In genomic region chr21:36747114-36747814, GRCh38 we compare ENCODE assay signal across 9 cellular contexts. TPM values are rescaled to one million over a fixed set of nuclear protein-coding genes. Genes with fewer than 3 reads are reported as not detected.
A peak's percentile ranks its signal among the peaks of the same experiment; 100 is the strongest.
DNase-seq lines count a peak whose midpoint lies in the region; ATAC-seq and TF ChIP-seq lines count a peak whose summit lies in the region.
"Had no signal": no experiment of that assay in that cellular context is flagged by ENCODE, and none has a peak within 500 bp of the region (broad histone marks: within the 10 kb centered on the region; RNA-seq: fewer than 3 reads in every experiment).

No MANE protein-coding gene starts in this region.

- ATAC-seq in CD4-positive, CD25-positive, alpha-beta regulatory T cell (ENCODE audit: low read depth in 2 of 2), result no peak
- no peak for ATAC-seq in HG02642 (IDR thresholded peaks at IDR 0.05; ENCODE audit: poor library complexity, unreplicated experiment)
- ATAC-seq: sciatic nerve had no signal

- H3K4me3 ChIP-seq in CD4-positive, CD25-positive, alpha-beta regulatory T cell (ENCODE audit: low read depth, low read length), result no peak overlapping the region
- H3K4me3 ChIP-seq in NB4 (ENCODE audit: low read depth, low read length), result no peak overlapping the region
- H3K4me3 ChIP-seq in esophagus (ENCODE audit: low read depth in 1 of 2, low read length in 2 of 2), result peak overlapping the region; percentile 4 to 46

- no peak for DNase-seq in CD4-positive, CD25-positive, alpha-beta regulatory T cell
- DNase-seq in NB4 (ENCODE audit: low read depth) (peak; percentile 24), nephron progenitor cell (no peak), SHP77 treated with DMSO at 0.1 percent for 48 hours (lab: John Stamatoyannopoulos, UW) (no peak), middle frontal gyrus (ENCODE audit: extremely low spot score, low spot score) (no peak)
- DNase-seq in activated CD4-positive, alpha-beta T cell treated with anti-CD3 and anti-CD28 coated beads, Interleukin-2, amount 50 U/mL, for 4 hours, result no peak

- peaks cover 20% of the 10 kb centered on the region for H3K27me3 ChIP-seq in CD4-positive, CD25-positive, alpha-beta regulatory T cell (ENCODE audit: control insufficient read depth, insufficient read depth, low read length)
- H3K27me3 ChIP-seq in esophagus (ENCODE audit: control insufficient read depth in 1 of 2, insufficient read depth in 2 of 2, low read length in 2 of 2), result no peaks in the 10 kb centered on the region

- peak overlapping the region in 3 of 4 donors; percentile 41 to 90 (median 53) for H3K4me3 Mint-ChIP-seq in CD4-positive, CD25-positive, alpha-beta regulatory T cell
- peak overlapping the region; percentile 84 for H3K4me3 Mint-ChIP-seq in nephron progenitor cell

- H3K27ac Mint-ChIP-seq in CD4-positive, CD25-positive, alpha-beta regulatory T cell, result no peak overlapping the region
- no peak overlapping the region for H3K27ac Mint-ChIP-seq in nephron progenitor cell

- TF ChIP-seq CTCF in NB4 (IDR thresholded peaks at IDR 0.05; ENCODE audit: low read depth, low read length) (no peak), nephron progenitor cell (IDR thresholded peaks at IDR 0.05) (no peak)

- H3K9me3 ChIP-seq in CD4-positive, CD25-positive, alpha-beta regulatory T cell (ENCODE audit: control insufficient read depth in 2 of 2, low read length in 2 of 2), result no peaks in the 10 kb centered on the region
- no peaks in the 10 kb centered on the region for H3K9me3 ChIP-seq in esophagus (ENCODE audit: control insufficient read depth in 2 of 2, insufficient read depth in 1 of 2, low read depth in 1 of 2, low read length in 1 of 2)

- peaks cover 0 to 2% (median 0%) of the 10 kb centered on the region in 7 donors for H3K9me3 Mint-ChIP-seq in CD4-positive, CD25-positive, alpha-beta regulatory T cell
- H3K9me3 Mint-ChIP-seq in nephron progenitor cell, result no peaks in the 10 kb centered on the region

- 19 to 32% methylated on average over 31 to 61 of the region's 61 CpGs for WGBS in esophagus, 2 donors

- no peak for TF ChIP-seq POLR2A in NB4 (IDR thresholded peaks at IDR 0.05; ENCODE audit: extremely low read depth, insufficient read length)

- H3K4me1 Mint-ChIP-seq in CD4-positive, CD25-positive, alpha-beta regulatory T cell, result peaks cover 0 to 18% (median 5%) of the 10 kb centered on the region in 4 donors
- peaks cover 64% of the 10 kb centered on the region for H3K4me1 Mint-ChIP-seq in nephron progenitor cell

- H3K4me1 ChIP-seq in CD4-positive, CD25-positive, alpha-beta regulatory T cell (ENCODE audit: control insufficient read depth, insufficient read depth, low read length, poor library complexity, severe bottlenecking), result peaks cover 9% of the 10 kb centered on the region
- H3K4me1 ChIP-seq in esophagus (ENCODE audit: control insufficient read depth in 2 of 2, insufficient read depth in 2 of 2, low read length in 1 of 2), result peaks cover 0 to 3% of the 10 kb centered on the region in 2 donors

- H3K27me3 Mint-ChIP-seq in CD4-positive, CD25-positive, alpha-beta regulatory T cell, result peaks cover 46% of the 10 kb centered on the region
- peaks cover 53% of the 10 kb centered on the region for H3K27me3 Mint-ChIP-seq in nephron progenitor cell (ENCODE audit: low read depth, poor library complexity)

- no peaks in the 10 kb centered on the region for H3K36me3 ChIP-seq in CD4-positive, CD25-positive, alpha-beta regulatory T cell (ENCODE audit: control insufficient read depth, insufficient read depth, low read length)
- peaks cover 0 to 22% of the 10 kb centered on the region in 2 donors for H3K36me3 ChIP-seq in esophagus (ENCODE audit: control insufficient read depth in 2 of 2, insufficient read depth in 2 of 2, low read length in 1 of 2)

- peaks cover 24% of the 10 kb centered on the region for H3K36me3 Mint-ChIP-seq in CD4-positive, CD25-positive, alpha-beta regulatory T cell
- H3K36me3 Mint-ChIP-seq in nephron progenitor cell (ENCODE audit: low read depth), result no peaks in the 10 kb centered on the region

- H3K27ac ChIP-seq in CD4-positive, CD25-positive, alpha-beta regulatory T cell (ENCODE audit: insufficient read depth, low read length, poor library complexity, severe bottlenecking), result no peak overlapping the region
- H3K27ac ChIP-seq in esophagus (ENCODE audit: low read depth in 2 of 2, low read length in 1 of 2), result peak overlapping the region in 1 of 2 donors; percentile 22

RNA-seq across cellular contexts. Expression of gene SIM2, which starts 48.3 kb away (rescaled TPM):
- total RNA-seq in CD4-positive, CD25-positive, alpha-beta regulatory T cell, result not detected
- polyA plus RNA-seq in CD4-positive, CD25-positive, alpha-beta regulatory T cell, result under 1 TPM in 2 of 4 donors, not detected in 2; 0.03 to 0.18 TPM
- polyA plus RNA-seq in esophagus, result 10 to 100 TPM; 18.7 to 42.9 TPM
- total RNA-seq: sciatic nerve had no signal

Comparison
In these comparisons a context has a peak if more than half of its experiments do, and no peak if none do; other contexts are left out.
1. H3K4me3 ChIP-seq: peak in esophagus (2 of 2); none in CD4-positive, CD25-positive, alpha-beta regulatory T cell (single experiment) and NB4 (single experiment).
2. RNA of gene SIM2, which starts 48.3 kb away (polyA plus RNA-seq): 18.7 to 42.9 TPM in esophagus; 0.03 to 0.18 TPM in CD4-positive, CD25-positive, alpha-beta regulatory T cell; every median in the first group is over 10 times any median in the second.